1 cellular context compared by ENCODE assay signal in genomic region chr10:35575640-35576039, GRCh38.
TF ChIP-seq lines count a peak whose summit lies in the region.

No MANE protein-coding gene starts in this region.

TF ChIP-seq in IMR-90, 13 proteins besides CTCF, POLR2A, EP300 and RAD21 (continued from another document):
- TF ChIP-seq, protein P1, sequence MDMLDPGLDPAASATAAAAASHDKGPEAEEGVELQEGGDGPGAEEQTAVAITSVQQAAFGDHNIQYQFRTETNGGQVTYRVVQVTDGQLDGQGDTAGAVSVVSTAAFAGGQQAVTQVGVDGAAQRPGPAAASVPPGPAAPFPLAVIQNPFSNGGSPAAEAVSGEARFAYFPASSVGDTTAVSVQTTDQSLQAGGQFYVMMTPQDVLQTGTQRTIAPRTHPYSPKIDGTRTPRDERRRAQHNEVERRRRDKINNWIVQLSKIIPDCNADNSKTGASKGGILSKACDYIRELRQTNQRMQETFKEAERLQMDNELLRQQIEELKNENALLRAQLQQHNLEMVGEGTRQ (IDR thresholded peaks at IDR 0.05; ENCODE audit: low read depth, low read length) = no peak
- TF ChIP-seq NFE2L2 (IDR thresholded peaks at IDR 0.05; ENCODE audit: low read depth, low read length) (no peak), RCOR1 (IDR thresholded peaks at IDR 0.05; ENCODE audit: insufficient replicate concordance, low read length) (no peak), MAFK (IDR thresholded peaks at IDR 0.05; ENCODE audit: low read depth, low read length) (no peak), MXI1 (IDR thresholded peaks at IDR 0.05; ENCODE audit: borderline replicate concordance, low read depth, low read length) (no peak), MAZ (IDR thresholded peaks at IDR 0.05; ENCODE audit: borderline replicate concordance, low read depth, low read length) (no peak), CEBPB (IDR thresholded peaks at IDR 0.05; ENCODE audit: low read depth, low read length) (no peak), SMC3 (IDR thresholded peaks at IDR 0.05; ENCODE audit: low read depth, low read length) (no peak), FOS (IDR thresholded peaks at IDR 0.05; ENCODE audit: low read depth, low read length) (no peak)
- TF ChIP-seq, protein P2, sequence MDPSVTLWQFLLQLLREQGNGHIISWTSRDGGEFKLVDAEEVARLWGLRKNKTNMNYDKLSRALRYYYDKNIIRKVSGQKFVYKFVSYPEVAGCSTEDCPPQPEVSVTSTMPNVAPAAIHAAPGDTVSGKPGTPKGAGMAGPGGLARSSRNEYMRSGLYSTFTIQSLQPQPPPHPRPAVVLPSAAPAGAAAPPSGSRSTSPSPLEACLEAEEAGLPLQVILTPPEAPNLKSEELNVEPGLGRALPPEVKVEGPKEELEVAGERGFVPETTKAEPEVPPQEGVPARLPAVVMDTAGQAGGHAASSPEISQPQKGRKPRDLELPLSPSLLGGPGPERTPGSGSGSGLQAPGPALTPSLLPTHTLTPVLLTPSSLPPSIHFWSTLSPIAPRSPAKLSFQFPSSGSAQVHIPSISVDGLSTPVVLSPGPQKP (IDR thresholded peaks at IDR 0.05; ENCODE audit: borderline replicate concordance, low read depth, low read length) = no peak
